Comparison of ENCODE assay signal across 23 cellular contexts in the genomic region with DNA sequence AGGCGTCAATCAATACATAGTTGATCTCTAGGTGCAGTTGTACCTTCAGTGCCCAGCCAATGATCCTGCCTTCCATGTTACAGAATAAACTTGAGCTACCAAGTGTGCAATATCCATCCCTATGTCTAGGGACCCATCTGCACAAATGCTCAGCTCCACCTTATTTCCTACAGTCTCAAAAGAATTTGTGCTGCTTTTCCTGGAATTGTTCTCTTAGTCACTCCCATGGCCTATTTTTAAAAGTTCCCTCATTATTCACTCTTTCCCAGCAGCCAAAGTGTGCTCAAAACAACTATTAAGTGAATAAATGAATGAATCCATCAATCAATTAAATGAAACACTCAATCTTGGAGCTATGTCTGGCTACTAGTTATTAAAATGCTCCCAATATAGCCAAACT. TPM values are rescaled to one million over a fixed set of nuclear protein-coding genes. Genes with fewer than 3 reads are reported as not detected.
"Had no signal": no experiment of that assay in that cellular context is flagged by ENCODE, and none has a peak within 500 bp of the region (broad histone marks: within the 10 kb centered on the region; RNA-seq: fewer than 3 reads in every experiment).

No MANE protein-coding gene starts in this region.

- H3K4me1 ChIP-seq: gastrocnemius medialis, right lobe of liver, spleen, testis, tibial nerve had no signal

- H3K4me3 ChIP-seq: gastrocnemius medialis, hepatocyte, right lobe of liver, spleen, testis, tibial nerve had no signal

- DNase-seq: erythroblast; gastrocnemius medialis; kidney; left colon; mammary epithelial cell; naive thymus-derived CD8-positive, alpha-beta T cell; posterior cingulate gyrus; right lobe of liver; spleen; stimulated activated CD4-positive, alpha-beta T cell treated with anti-CD3 and anti-CD28 coated beads, Interleukin-15, amount 100 ng/mL, for 24 hours; stimulated activated CD4-positive, alpha-beta T cell treated with anti-CD3 and anti-CD28 coated beads, Interleukin-1b, Interleukin-23, amount 100 ng/mL, for 48 hours; stimulated activated CD4-positive, alpha-beta T cell treated with anti-CD3 and anti-CD28 coated beads, Interleukin-4, amount 100 ng/mL, for 24 hours; stimulated activated naive CD8-positive, alpha-beta T cell treated with anti-CD3 and anti-CD28 coated beads, Interleukin-15, amount 100 ng/mL, for 72 hours; testis had no signal

- H3K27ac ChIP-seq: hepatocyte, neutrophil, right lobe of liver, spleen, testis, tibial nerve had no signal

- H3K36me3 ChIP-seq: gastrocnemius medialis, neutrophil, right lobe of liver, spleen, tibial nerve had no signal

- ATAC-seq: gastrocnemius medialis; left colon; naive thymus-derived CD8-positive, alpha-beta T cell; right lobe of liver; stimulated activated memory B cell treated with anti-CD40 and anti-IgM and Interleukin-4, amounts not matched to agents 10 μg/mL and 1 μg/mL and 100 μg/mL, for 72 hours; stimulated activated naive CD8-positive, alpha-beta T cell treated with anti-CD3 and anti-CD28 coated beads, Interleukin-15, amount 100 ng/mL, for 72 hours had no signal

- H3K9me3 ChIP-seq: gastrocnemius medialis, neutrophil, right lobe of liver, spleen, testis, tibial nerve had no signal

- H3K4me2 ChIP-seq: hepatocyte had no signal

- H2AFZ ChIP-seq: hepatocyte had no signal

- H3K79me2 ChIP-seq: hepatocyte had no signal

- H3K27me3 ChIP-seq: gastrocnemius medialis, hepatocyte, neutrophil, right lobe of liver, spleen, testis, tibial nerve had no signal

RNA-seq across cellular contexts. Expression of a gene that starts 14.7 kb away (rescaled TPM):
- total RNA-seq: gastrocnemius medialis; liver; mammary epithelial cell; mesenteric fat pad; mononuclear cell; naive thymus-derived CD8-positive, alpha-beta T cell; right lobe of liver; subcutaneous adipose tissue; testis; ureter had no signal
